ENCODE assay signal across 1 cellular context in the genomic region with DNA sequence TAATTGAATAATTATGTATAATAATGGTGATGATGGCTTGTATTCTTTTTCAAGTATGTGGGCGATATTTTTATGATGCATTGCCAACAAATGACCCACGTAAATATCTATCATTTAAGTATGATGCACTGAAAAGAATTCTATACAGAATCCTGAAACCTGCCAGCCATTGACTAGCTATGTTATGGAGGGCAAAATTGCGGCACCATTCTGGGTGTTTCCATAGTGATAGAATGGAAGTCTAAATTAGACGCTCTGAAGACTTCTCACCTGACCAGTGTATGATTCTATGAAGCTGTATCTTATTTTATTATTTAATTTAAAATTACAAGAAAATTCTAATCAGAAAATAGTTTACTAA.
TF ChIP-seq lines count a peak whose summit lies in the region.

No MANE protein-coding gene starts in this region.

TF ChIP-seq in GM23338, 12 proteins besides CTCF, POLR2A, EP300 and RAD21 (continued from another document):
- no peak for TF ChIP-seq ZNF462 (CRISPR knock-in tag; IDR thresholded peaks at IDR 0.05)
